Comparison of ENCODE assay signal across 16 cellular contexts in the genomic region with DNA sequence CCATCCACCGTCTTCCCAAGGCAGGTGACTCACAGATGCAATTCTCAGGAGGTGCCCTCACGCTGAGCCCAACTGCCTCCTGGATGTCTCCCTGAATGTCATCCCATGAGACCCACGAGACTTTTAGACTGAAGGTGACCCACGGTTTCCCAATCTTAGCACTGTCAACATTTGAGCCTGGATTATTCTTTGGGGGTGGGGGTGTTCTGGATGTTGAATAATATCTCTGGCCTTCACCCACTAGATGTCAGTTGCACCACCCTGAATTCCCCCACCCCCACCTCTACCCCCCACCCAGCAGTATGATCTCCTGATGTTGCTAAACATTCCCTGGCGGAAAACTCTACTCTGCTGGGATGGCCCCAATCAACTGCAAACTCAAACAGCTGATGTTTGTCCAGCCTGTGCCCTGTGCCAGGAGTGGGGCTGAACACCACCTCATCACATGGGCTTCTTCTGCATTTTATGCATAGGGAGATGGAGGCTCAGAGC. TPM values are rescaled to one million over a fixed set of nuclear protein-coding genes. Genes with fewer than 3 reads are reported as not detected.
DNase-seq lines count a peak whose midpoint lies in the region; ATAC-seq, FAIRE-seq and TF ChIP-seq lines count a peak whose summit lies in the region.
"Had no signal": no experiment of that assay in that cellular context is flagged by ENCODE, and none has a peak within 500 bp of the region (broad histone marks: within the 10 kb centered on the region; RNA-seq: fewer than 3 reads in every experiment).

No MANE protein-coding gene starts in this region.

- TF ChIP-seq RAD21 in K562 (CRISPR knock-in tag; conservative IDR thresholded peaks at IDR 0.05 in 1 of 2, IDR thresholded peaks at IDR 0.05 in 1 of 2) (no peak), HepG2 (CRISPR knock-in tag; IDR thresholded peaks at IDR 0.05) (no peak)

- TF ChIP-seq CTCF in K562 (IDR thresholded peaks at IDR 0.05 in 2 of 3, conservative IDR thresholded peaks at IDR 0.05 in 1 of 3; ENCODE audit: insufficient read depth in 2 of 3, low read depth in 1 of 3, low read length in 3 of 3) = no peak
- TF ChIP-seq CTCF in HepG2 (CRISPR knock-in tag; IDR thresholded peaks at IDR 0.05) = no peak

- no peak for ATAC-seq in K562
- ATAC-seq in HepG2 = peak; percentile 32; the same call in 1 of the 3 replicates
- ATAC-seq: A549; CD8-positive, alpha-beta T cell had no signal

- H3K9me1 ChIP-seq in K562 (ENCODE audit: control insufficient read depth, insufficient read depth, low read length) = no peaks in the 10 kb centered on the region

- no peak for TF ChIP-seq EP300 in K562 (IDR thresholded peaks at IDR 0.05; ENCODE audit: low read length)
- no peak for TF ChIP-seq EP300 in HepG2 (IDR thresholded peaks at IDR 0.05; ENCODE audit: low read depth in 2 of 2, low read length in 2 of 2)
- TF ChIP-seq EP300 in HepG2 (CRISPR knock-in tag; IDR thresholded peaks at IDR 0.05; ENCODE audit: borderline replicate concordance) = no peak

- WGBS in K562 (ENCODE audit: insufficient coverage, low coverage, missing lambda C conversion rate) = 9% methylated on average over 5 of the region's 5 CpGs
- WGBS in HepG2 (ENCODE audit: low lambda C conversion rate) = 0% methylated on average over 4 of the region's 5 CpGs

- H3K9me3 ChIP-seq in K562 (replicated peaks; ENCODE audit: control insufficient read depth, insufficient read depth, low read depth, low read length) (no peaks in the 10 kb centered on the region), HepG2 (ENCODE audit: low read length) (no peaks in the 10 kb centered on the region)
- H3K9me3 ChIP-seq: A549 had no signal

- in situ Hi-C loops in K562 (cut with MboI) = no loop called here
- in situ Hi-C loops in HepG2 (cut with HindIII; ENCODE audit: extremely low pct_ligation_motif_present, low pct_unique_long_range_greater_than_20kb) = no loop called here

- no peak overlapping the region for H3K27ac ChIP-seq in K562 (ENCODE audit: extremely low read depth, low read depth, low read length)
- no peak overlapping the region for H3K27ac ChIP-seq in HepG2 (ENCODE audit: extremely low read length, insufficient read depth, low read length)
- H3K27ac ChIP-seq: A549, HL-60 had no signal

- H3K9ac ChIP-seq in K562 (ENCODE audit: insufficient read depth in 1 of 2, low read depth in 2 of 2, low read length in 2 of 2) = no peak overlapping the region
- H3K9ac ChIP-seq in HepG2 (ENCODE audit: insufficient read depth, low read depth, low read length) = no peak overlapping the region

- intact Hi-C loops in K562 (cut with micrococcal nuclease) = no loop called here
- intact Hi-C loops in HepG2 (cut with micrococcal nuclease; ENCODE audit: unreplicated experiment) = no loop called here

- H3K4me3 ChIP-seq in K562 (no peak overlapping the region), HepG2 (replicated peaks in 1 of 3; ENCODE audit: insufficient read depth in 1 of 3, low read depth in 2 of 3, low read length in 3 of 3) (no peak overlapping the region)
- H3K4me3 ChIP-seq: A549 had no signal

- H3K4me1 ChIP-seq in K562 (replicated peaks in 1 of 2; ENCODE audit: control insufficient read depth in 2 of 2, insufficient read depth in 2 of 2, low read length in 2 of 2) = peaks cover 0 to 12% of the 10 kb centered on the region in 2 experiments; a peak in 3 of 5 replicates
- H3K4me1 ChIP-seq in HepG2 (ENCODE audit: insufficient read depth, low read length) = peaks cover 14% of the 10 kb centered on the region
- H3K4me1 ChIP-seq: A549 had no signal

- H2AFZ ChIP-seq in K562 (ENCODE audit: low read depth, low read length) (no peak overlapping the region), HepG2 (ENCODE audit: low read length) (no peak overlapping the region)

- DNase-seq in K562 (ENCODE audit: extremely low read depth in 1 of 4, low spot score in 3 of 4) (no peak), HepG2 (ENCODE audit: low spot score) (no peak), NCI-H226 (no peak), D341Med (ENCODE audit: low spot score) (no peak)
- no peak for DNase-seq in stimulated activated CD4-positive, alpha-beta T cell treated with anti-CD3 and anti-CD28 coated beads, Interleukin-4, amount 100 ng/mL, for 24 hours
- DNase-seq: CD8-positive, alpha-beta T cell; COR-L47; DND-41; GDM1; GOT3; H9; KBM-7 had no signal

- H3K4me2 ChIP-seq in K562 (ENCODE audit: insufficient read depth, low read length) = no peak overlapping the region
- H3K4me2 ChIP-seq in HepG2 (ENCODE audit: low read depth, low read length) = no peak overlapping the region
- H3K4me2 ChIP-seq: A549 had no signal

- H4K20me1 ChIP-seq in K562 (replicated peaks; ENCODE audit: control insufficient read depth, insufficient read depth, low read length) = 0 out of 2 replicates have a peak, but pooled peaks cover 8% of the 10 kb centered on the region
- no peaks in the 10 kb centered on the region for H4K20me1 ChIP-seq in HepG2 (ENCODE audit: insufficient read depth, low read length)

- CTCF ChIA-PET in K562 (lab: Yijun Ruan, JAX; ENCODE audit: low intra/inter-chr PET ratio) = interaction anchor here (0.5 kb wide), 1 partner anchor 14 kb away, joined by 3 read pairs; no protein-coding TSS in a partner anchor
- CTCF ChIA-PET in HepG2 (lab: Yijun Ruan, JAX; ENCODE audit: low intra/inter-chr PET ratio, low total read pairs) = no interaction called here

- POLR2A ChIA-PET in K562 (lab: Yijun Ruan, JAX) (interaction anchor here (0.6 kb wide), 1 partner anchor 425 kb away, joined by 3 read pairs; no protein-coding TSS in a partner anchor), HepG2 (lab: Yijun Ruan, JAX) (no interaction called here)

- FAIRE-seq in K562 (lab: Jason Lieb, UNC) (no peak), HepG2 (lab: Jason Lieb, UNC) (no peak)
- FAIRE-seq: A549, GM12892 had no signal

- BruUV-seq in K562 (replicated peaks; lab: Mats Ljungman, UMichigan) = no TSS peak
- no TSS peak for BruUV-seq in HepG2 (replicated peaks; lab: Mats Ljungman, UMichigan)

- no peak for TF ChIP-seq POLR2A in K562 (conservative IDR thresholded peaks at IDR 0.05)
- TF ChIP-seq POLR2A in HepG2 (IDR thresholded peaks at IDR 0.05; ENCODE audit: insufficient read depth in 1 of 2, low read depth in 2 of 2, low read length in 2 of 2) = no peak

- no peaks in the 10 kb centered on the region for H3K36me3 ChIP-seq in K562 (ENCODE audit: control insufficient read depth, insufficient read depth, low read length)
- H3K36me3 ChIP-seq in HepG2 (replicated peaks in 1 of 2; ENCODE audit: control insufficient read depth in 1 of 2, insufficient read depth in 2 of 2, low read length in 2 of 2) = no peaks in the 10 kb centered on the region

- H3K27me3 ChIP-seq in K562 (ENCODE audit: control insufficient read depth in 2 of 2, insufficient read depth in 2 of 2, low read length in 2 of 2) (peaks cover 0 to 48% of the 10 kb centered on the region in 2 experiments; a peak in 3 of 5 replicates), HepG2 (ENCODE audit: control insufficient read depth in 1 of 2, insufficient read depth in 2 of 2, low read length in 2 of 2) (peaks cover 10 to 32% of the 10 kb centered on the region in 2 experiments)

- H3K79me2 ChIP-seq in K562 (ENCODE audit: control insufficient read depth, insufficient read depth, low read length) (no peaks in the 10 kb centered on the region), HepG2 (ENCODE audit: insufficient read depth, low read length) (no peaks in the 10 kb centered on the region)

RNA-seq across cellular contexts. Expression of gene CYP4F22, which starts 2.2 kb away (rescaled TPM):
- not detected in 2 replicates for total RNA-seq in K562 (2011; cell fraction: chromatin; rRNA removed; ENCODE audit: low replicate concordance)
- not detected in 2 replicates for total RNA-seq in K562 (2011; cell fraction: nucleolus; rRNA removed)
- total RNA-seq in K562 (2011; cell fraction: nucleoplasm; rRNA removed) = not detected in 2 replicates
- total RNA-seq in K562 (2014; rRNA removed) (not detected in 2 replicates), K562 (2014; rRNA removed; fragmentation: Illumina TruSeq; extraction: Trizol) (not detected in 2 replicates), K562 (2015; rRNA removed; fragmentation: Illumina TruSeq; extraction: Trizol) (not detected in 2 replicates), K562 (2021) (not detected in 2 replicates), HepG2 (2016; rRNA removed; fragmentation: Illumina TruSeq; extraction: Trizol) (not detected in 2 replicates)
- polyA plus RNA-seq in K562 (2011; rRNA removed) (not detected in 2 replicates), K562 (2014; fragmentation: Illumina TruSeq; extraction: Trizol) (not detected in 2 replicates), K562 (2014; fragmentation: Nextera tagmentation; extraction: Ambion mirVana) (not detected), K562 (2014; rRNA removed) (not detected in 2 replicates), HepG2 (2011; rRNA removed) (0.05 and 0.09 TPM in 2 replicates)
- polyA plus RNA-seq in K562 (2011; cell fraction: cytosol; rRNA removed) = not detected in 2 replicates
- not detected in 2 replicates for polyA plus RNA-seq in K562 (2011; cell fraction: nucleus; rRNA removed)
- polyA plus RNA-seq in K562 (2012) = not detected in 2 replicates
- polyA minus RNA-seq in K562 (2011; rRNA and poly(A)+ RNA removed) = not detected in 2 replicates
- not detected in 2 replicates for polyA minus RNA-seq in K562 (2011; cell fraction: cytosol; rRNA and poly(A)+ RNA removed)
- not detected in 2 replicates for polyA minus RNA-seq in K562 (2011; cell fraction: nucleus; rRNA and poly(A)+ RNA removed)
- not detected in 2 replicates for total RNA-seq in HepG2 (2016; cell fraction: cytosol; rRNA removed; fragmentation: Illumina TruSeq; extraction: Trizol; ENCODE audit: low read depth)
- total RNA-seq in HepG2 (2016; cell fraction: insoluble cytoplasmic fraction; rRNA removed; fragmentation: Illumina TruSeq; extraction: Trizol) = not detected in 2 replicates
- total RNA-seq in HepG2 (2016; cell fraction: membrane; rRNA removed; fragmentation: Illumina TruSeq; extraction: Trizol) = not detected in 2 replicates
- total RNA-seq in HepG2 (2016; cell fraction: nucleus; rRNA removed; fragmentation: Illumina TruSeq; extraction: Trizol) = not detected in 2 replicates
- polyA plus RNA-seq in HepG2 (2011; cell fraction: cytosol; rRNA removed) = 0.04 TPM in 1 of 2 replicates, not detected in the other
- polyA plus RNA-seq in HepG2 (2011; cell fraction: nucleus; rRNA removed) = 0.06 and 0.07 TPM in 2 replicates
- 0.08 and 0.13 TPM in 2 replicates for polyA plus RNA-seq in HepG2 (2012)
- polyA plus RNA-seq in HepG2 (2016; cell fraction: cytosol; fragmentation: Illumina TruSeq; extraction: Trizol; ENCODE audit: low read depth) = not detected in 2 replicates
- not detected in 2 replicates for polyA plus RNA-seq in HepG2 (2016; cell fraction: insoluble cytoplasmic fraction; fragmentation: Illumina TruSeq; extraction: Trizol; ENCODE audit: low read depth)
- not detected in 2 replicates for polyA plus RNA-seq in HepG2 (2016; cell fraction: membrane; fragmentation: Illumina TruSeq; extraction: Trizol; ENCODE audit: low read depth)
- not detected in 2 replicates for polyA plus RNA-seq in HepG2 (2016; cell fraction: nucleus; fragmentation: Illumina TruSeq; extraction: Trizol; ENCODE audit: insufficient read depth, low read depth)
- not detected in 2 replicates for polyA minus RNA-seq in HepG2 (2011; rRNA and poly(A)+ RNA removed; ENCODE audit: low replicate concordance)
- polyA minus RNA-seq in HepG2 (2011; cell fraction: cytosol; rRNA and poly(A)+ RNA removed) = not detected in 2 replicates
- polyA minus RNA-seq in HepG2 (2011; cell fraction: nucleus; rRNA and poly(A)+ RNA removed) = not detected in 2 replicates
- total RNA-seq: H9 had no signal
- polyA plus RNA-seq: BJ had no signal

RNA-seq across cellular contexts. Expression of gene PGLYRP2, which starts 26.8 kb away (rescaled TPM):
- total RNA-seq in K562 (2011; cell fraction: chromatin; rRNA removed; ENCODE audit: low replicate concordance) = not detected in 2 replicates
- total RNA-seq in K562 (2011; cell fraction: nucleolus; rRNA removed) = not detected in 2 replicates
- total RNA-seq in K562 (2011; cell fraction: nucleoplasm; rRNA removed) = not detected in 2 replicates
- total RNA-seq in K562 (2014; rRNA removed) (not detected in 2 replicates), K562 (2014; rRNA removed; fragmentation: Illumina TruSeq; extraction: Trizol) (not detected in 2 replicates), K562 (2015; rRNA removed; fragmentation: Illumina TruSeq; extraction: Trizol) (not detected in 2 replicates), K562 (2021) (not detected in 2 replicates), HepG2 (2016; rRNA removed; fragmentation: Illumina TruSeq; extraction: Trizol) (0.49 and 1.0 TPM in 2 replicates)
- polyA plus RNA-seq in K562 (2011; rRNA removed) (not detected in 2 replicates), K562 (2014; fragmentation: Illumina TruSeq; extraction: Trizol) (not detected in 2 replicates), K562 (2014; fragmentation: Nextera tagmentation; extraction: Ambion mirVana) (not detected), K562 (2014; rRNA removed) (not detected in 2 replicates), HepG2 (2011; rRNA removed) (0.04 and 0.35 TPM in 2 replicates)
- not detected in 2 replicates for polyA plus RNA-seq in K562 (2011; cell fraction: cytosol; rRNA removed)
- not detected in 2 replicates for polyA plus RNA-seq in K562 (2011; cell fraction: nucleus; rRNA removed)
- not detected in 2 replicates for polyA plus RNA-seq in K562 (2012)
- not detected in 2 replicates for polyA minus RNA-seq in K562 (2011; rRNA and poly(A)+ RNA removed)
- not detected in 2 replicates for polyA minus RNA-seq in K562 (2011; cell fraction: cytosol; rRNA and poly(A)+ RNA removed)
- polyA minus RNA-seq in K562 (2011; cell fraction: nucleus; rRNA and poly(A)+ RNA removed) = not detected in 2 replicates
- 0.10 and 0.53 TPM in 2 replicates for total RNA-seq in HepG2 (2016; cell fraction: cytosol; rRNA removed; fragmentation: Illumina TruSeq; extraction: Trizol; ENCODE audit: low read depth)
- total RNA-seq in HepG2 (2016; cell fraction: insoluble cytoplasmic fraction; rRNA removed; fragmentation: Illumina TruSeq; extraction: Trizol) = 0.46 and 1.3 TPM in 2 replicates
- 0.17 and 0.49 TPM in 2 replicates for total RNA-seq in HepG2 (2016; cell fraction: membrane; rRNA removed; fragmentation: Illumina TruSeq; extraction: Trizol)
- total RNA-seq in HepG2 (2016; cell fraction: nucleus; rRNA removed; fragmentation: Illumina TruSeq; extraction: Trizol) = 0.94 and 1.4 TPM in 2 replicates
- 0.08 and 0.22 TPM in 2 replicates for polyA plus RNA-seq in HepG2 (2011; cell fraction: cytosol; rRNA removed)
- 0.27 and 0.69 TPM in 2 replicates for polyA plus RNA-seq in HepG2 (2011; cell fraction: nucleus; rRNA removed)
- 0.11 and 1.1 TPM in 2 replicates for polyA plus RNA-seq in HepG2 (2012)
- 0.11 and 0.19 TPM in 2 replicates for polyA plus RNA-seq in HepG2 (2016; cell fraction: cytosol; fragmentation: Illumina TruSeq; extraction: Trizol; ENCODE audit: low read depth)
- polyA plus RNA-seq in HepG2 (2016; cell fraction: insoluble cytoplasmic fraction; fragmentation: Illumina TruSeq; extraction: Trizol; ENCODE audit: low read depth) = 0.35 and 0.38 TPM in 2 replicates
- 0.22 and 0.28 TPM in 2 replicates for polyA plus RNA-seq in HepG2 (2016; cell fraction: membrane; fragmentation: Illumina TruSeq; extraction: Trizol; ENCODE audit: low read depth)
- 0.79 and 2.3 TPM in 2 replicates for polyA plus RNA-seq in HepG2 (2016; cell fraction: nucleus; fragmentation: Illumina TruSeq; extraction: Trizol; ENCODE audit: insufficient read depth, low read depth)
- polyA minus RNA-seq in HepG2 (2011; rRNA and poly(A)+ RNA removed; ENCODE audit: low replicate concordance) = 0.07 and 0.34 TPM in 2 replicates
- polyA minus RNA-seq in HepG2 (2011; cell fraction: cytosol; rRNA and poly(A)+ RNA removed) = 0.20 TPM in 1 of 2 replicates, not detected in the other
- 1.0 TPM in 1 of 2 replicates, not detected in the other for polyA minus RNA-seq in HepG2 (2011; cell fraction: nucleus; rRNA and poly(A)+ RNA removed)
- total RNA-seq: CD8-positive, alpha-beta T cell; H9 had no signal
- polyA plus RNA-seq: A549, BJ had no signal

RNA-seq across cellular contexts. Expression of gene RASAL3, which starts 41.8 kb away (rescaled TPM):
- 0.35 TPM in 1 of 2 replicates, not detected in the other for total RNA-seq in K562 (2011; cell fraction: chromatin; rRNA removed; ENCODE audit: low replicate concordance)
- total RNA-seq in K562 (2011; cell fraction: nucleolus; rRNA removed) = 0.13 TPM in 1 of 2 replicates, not detected in the other
- total RNA-seq in K562 (2011; cell fraction: nucleoplasm; rRNA removed) = 2.5 TPM in 1 of 2 replicates, not detected in the other
- total RNA-seq in K562 (2014; rRNA removed) (0.04 TPM in 1 of 2 replicates, not detected in the other), K562 (2014; rRNA removed; fragmentation: Illumina TruSeq; extraction: Trizol) (not detected in 2 replicates), K562 (2015; rRNA removed; fragmentation: Illumina TruSeq; extraction: Trizol) (not detected in 2 replicates), K562 (2021) (0.44 and 0.87 TPM in 2 replicates), HepG2 (2016; rRNA removed; fragmentation: Illumina TruSeq; extraction: Trizol) (not detected in 2 replicates)
- polyA plus RNA-seq in K562 (2011; rRNA removed) (not detected in 2 replicates), K562 (2014; fragmentation: Illumina TruSeq; extraction: Trizol) (not detected in 2 replicates), K562 (2014; fragmentation: Nextera tagmentation; extraction: Ambion mirVana) (not detected), K562 (2014; rRNA removed) (0.07 TPM in 1 of 2 replicates, not detected in the other), HepG2 (2011; rRNA removed) (not detected in 2 replicates)
- polyA plus RNA-seq in K562 (2011; cell fraction: cytosol; rRNA removed) = 0.01 TPM in 1 of 2 replicates, not detected in the other
- polyA plus RNA-seq in K562 (2011; cell fraction: nucleus; rRNA removed) = 0.04 and 0.16 TPM in 2 replicates
- polyA plus RNA-seq in K562 (2012) = 0.08 and 0.16 TPM in 2 replicates
- not detected in 2 replicates for polyA minus RNA-seq in K562 (2011; rRNA and poly(A)+ RNA removed)
- not detected in 2 replicates for polyA minus RNA-seq in K562 (2011; cell fraction: cytosol; rRNA and poly(A)+ RNA removed)
- not detected in 2 replicates for polyA minus RNA-seq in K562 (2011; cell fraction: nucleus; rRNA and poly(A)+ RNA removed)
- not detected in 2 replicates for total RNA-seq in HepG2 (2016; cell fraction: cytosol; rRNA removed; fragmentation: Illumina TruSeq; extraction: Trizol; ENCODE audit: low read depth)
- not detected in 2 replicates for total RNA-seq in HepG2 (2016; cell fraction: insoluble cytoplasmic fraction; rRNA removed; fragmentation: Illumina TruSeq; extraction: Trizol)
- total RNA-seq in HepG2 (2016; cell fraction: membrane; rRNA removed; fragmentation: Illumina TruSeq; extraction: Trizol) = not detected in 2 replicates
- not detected in 2 replicates for total RNA-seq in HepG2 (2016; cell fraction: nucleus; rRNA removed; fragmentation: Illumina TruSeq; extraction: Trizol)
- polyA plus RNA-seq in HepG2 (2011; cell fraction: cytosol; rRNA removed) = 0.01 TPM in 1 of 2 replicates, not detected in the other
- 0.09 TPM in 1 of 2 replicates, not detected in the other for polyA plus RNA-seq in HepG2 (2011; cell fraction: nucleus; rRNA removed)
- polyA plus RNA-seq in HepG2 (2012) = not detected in 2 replicates
- not detected in 2 replicates for polyA plus RNA-seq in HepG2 (2016; cell fraction: cytosol; fragmentation: Illumina TruSeq; extraction: Trizol; ENCODE audit: low read depth)
- polyA plus RNA-seq in HepG2 (2016; cell fraction: insoluble cytoplasmic fraction; fragmentation: Illumina TruSeq; extraction: Trizol; ENCODE audit: low read depth) = not detected in 2 replicates
- polyA plus RNA-seq in HepG2 (2016; cell fraction: membrane; fragmentation: Illumina TruSeq; extraction: Trizol; ENCODE audit: low read depth) = not detected in 2 replicates
- not detected in 2 replicates for polyA plus RNA-seq in HepG2 (2016; cell fraction: nucleus; fragmentation: Illumina TruSeq; extraction: Trizol; ENCODE audit: insufficient read depth, low read depth)
- polyA minus RNA-seq in HepG2 (2011; rRNA and poly(A)+ RNA removed; ENCODE audit: low replicate concordance) = not detected in 2 replicates
- polyA minus RNA-seq in HepG2 (2011; cell fraction: cytosol; rRNA and poly(A)+ RNA removed) = not detected in 2 replicates
- polyA minus RNA-seq in HepG2 (2011; cell fraction: nucleus; rRNA and poly(A)+ RNA removed) = not detected in 2 replicates
- polyA plus RNA-seq: A549, BJ had no signal

RNA-seq across cellular contexts. Expression of gene WIZ, which starts 56.4 kb away (rescaled TPM):
- 13.2 and 37.4 TPM in 2 replicates for total RNA-seq in K562 (2011; cell fraction: chromatin; rRNA removed; ENCODE audit: low replicate concordance)
- total RNA-seq in K562 (2011; cell fraction: nucleolus; rRNA removed) = 27.4 and 28.3 TPM in 2 replicates
- total RNA-seq in K562 (2011; cell fraction: nucleoplasm; rRNA removed) = 20.2 and 22.8 TPM in 2 replicates
- total RNA-seq in K562 (2014; rRNA removed) = 13.9 and 16.0 TPM in 2 replicates
- total RNA-seq in K562 (2014; rRNA removed; fragmentation: Illumina TruSeq; extraction: Trizol) = 1.1 and 1.3 TPM in 2 replicates
- total RNA-seq in K562 (2015; rRNA removed; fragmentation: Illumina TruSeq; extraction: Trizol) = 4.8 and 5.4 TPM in 2 replicates
- total RNA-seq in K562 (2021) = 32.7 and 37.5 TPM in 2 replicates
- 3.7 and 4.7 TPM in 2 replicates for polyA plus RNA-seq in K562 (2011; rRNA removed)
- polyA plus RNA-seq in K562 (2011; cell fraction: cytosol; rRNA removed) = 5.3 and 12.2 TPM in 2 replicates
- polyA plus RNA-seq in K562 (2011; cell fraction: nucleus; rRNA removed) = 16.0 and 33.9 TPM in 2 replicates
- polyA plus RNA-seq in K562 (2012) = 18.0 and 22.2 TPM in 2 replicates
- 9.4 and 22.9 TPM in 2 replicates for polyA plus RNA-seq in K562 (2014; fragmentation: Illumina TruSeq; extraction: Trizol)
- under 1 TPM; 0.06 to 0.08 TPM for polyA plus RNA-seq in K562 (2014; fragmentation: Nextera tagmentation; extraction: Ambion mirVana)
- 19.1 and 21.8 TPM in 2 replicates for polyA plus RNA-seq in K562 (2014; rRNA removed)
- 0.63 and 1.1 TPM in 2 replicates for polyA minus RNA-seq in K562 (2011; rRNA and poly(A)+ RNA removed)
- 7.5 and 9.4 TPM in 2 replicates for polyA minus RNA-seq in K562 (2011; cell fraction: cytosol; rRNA and poly(A)+ RNA removed)
- 5.3 and 6.5 TPM in 2 replicates for polyA minus RNA-seq in K562 (2011; cell fraction: nucleus; rRNA and poly(A)+ RNA removed)
- total RNA-seq in HepG2 (2016; rRNA removed; fragmentation: Illumina TruSeq; extraction: Trizol) = 4.7 and 5.1 TPM in 2 replicates
- total RNA-seq in HepG2 (2016; cell fraction: cytosol; rRNA removed; fragmentation: Illumina TruSeq; extraction: Trizol; ENCODE audit: low read depth) = 1.7 TPM in 2 replicates
- 4.4 and 4.5 TPM in 2 replicates for total RNA-seq in HepG2 (2016; cell fraction: insoluble cytoplasmic fraction; rRNA removed; fragmentation: Illumina TruSeq; extraction: Trizol)
- total RNA-seq in HepG2 (2016; cell fraction: membrane; rRNA removed; fragmentation: Illumina TruSeq; extraction: Trizol) = 5.9 TPM in 2 replicates
- total RNA-seq in HepG2 (2016; cell fraction: nucleus; rRNA removed; fragmentation: Illumina TruSeq; extraction: Trizol) = 4.9 and 5.5 TPM in 2 replicates
- 4.8 and 6.3 TPM in 2 replicates for polyA plus RNA-seq in HepG2 (2011; rRNA removed)
- polyA plus RNA-seq in HepG2 (2011; cell fraction: cytosol; rRNA removed) = 3.3 and 4.8 TPM in 2 replicates
- polyA plus RNA-seq in HepG2 (2011; cell fraction: nucleus; rRNA removed) = 17.3 and 17.8 TPM in 2 replicates
- polyA plus RNA-seq in HepG2 (2012) = 7.0 and 7.1 TPM in 2 replicates
- polyA plus RNA-seq in HepG2 (2016; cell fraction: cytosol; fragmentation: Illumina TruSeq; extraction: Trizol; ENCODE audit: low read depth) = 3.1 and 3.8 TPM in 2 replicates
- 11.7 and 16.9 TPM in 2 replicates for polyA plus RNA-seq in HepG2 (2016; cell fraction: insoluble cytoplasmic fraction; fragmentation: Illumina TruSeq; extraction: Trizol; ENCODE audit: low read depth)
- 9.4 and 11.9 TPM in 2 replicates for polyA plus RNA-seq in HepG2 (2016; cell fraction: membrane; fragmentation: Illumina TruSeq; extraction: Trizol; ENCODE audit: low read depth)
- 23.3 and 23.4 TPM in 2 replicates for polyA plus RNA-seq in HepG2 (2016; cell fraction: nucleus; fragmentation: Illumina TruSeq; extraction: Trizol; ENCODE audit: insufficient read depth, low read depth)
- 5.2 and 6.7 TPM in 2 replicates for polyA minus RNA-seq in HepG2 (2011; rRNA and poly(A)+ RNA removed; ENCODE audit: low replicate concordance)
- 4.1 and 4.7 TPM in 2 replicates for polyA minus RNA-seq in HepG2 (2011; cell fraction: cytosol; rRNA and poly(A)+ RNA removed)
- polyA minus RNA-seq in HepG2 (2011; cell fraction: nucleus; rRNA and poly(A)+ RNA removed) = 7.0 and 7.5 TPM in 2 replicates

Comparison
In these comparisons a context has a peak if more than half of its experiments do, and no peak if none do; other contexts are left out.
1. Of the 241 proteins assayed by ChIP-seq in both HepG2 and K562: peak only in HepG2: TFAP4; only in K562: ZNF263; in both: none; in neither: 239.